15 cellular contexts compared by ENCODE assay signal in genomic region chr1:156386134-156386901, GRCh38. TPM values are rescaled to one million over a fixed set of nuclear protein-coding genes. Genes with fewer than 3 reads are reported as not detected.
"Had no signal": no experiment of that assay in that cellular context is flagged by ENCODE, and none has a peak within 500 bp of the region (broad histone marks: within the 10 kb centered on the region; RNA-seq: fewer than 3 reads in every experiment).

No MANE protein-coding gene starts in this region.

- H3K4me3 ChIP-seq: colonic mucosa, ovary had no signal

- H3K4me1 Mint-ChIP-seq: nephron had no signal

- H3K36me3 Mint-ChIP-seq: activated naive CD8-positive, alpha-beta T cell treated with anti-CD3 and anti-CD28 coated beads, Interleukin-2, amount 10 ng/mL, durations not matched to agents 7 days and 5 days; immature natural killer cell; T-cell had no signal

- H3K9me3 ChIP-seq: colonic mucosa, ovary had no signal

- FAIRE-seq: bronchial epithelial cell had no signal

- DNase-seq: T1000 had no signal

- H3K27ac Mint-ChIP-seq: activated naive CD8-positive, alpha-beta T cell treated with anti-CD3 and anti-CD28 coated beads, Interleukin-2, amount 10 ng/mL, durations not matched to agents 7 days and 5 days; immature natural killer cell; nephron; stimulated activated naive CD8-positive, alpha-beta T cell treated with anti-CD3 and anti-CD28 coated beads, Interleukin-15, Interleukin-2, amounts not matched to agents 100 ng/mL and 50 ng/mL, for 24 hours; T-cell had no signal

- H3K27ac ChIP-seq: colonic mucosa, foreskin keratinocyte, ovary had no signal

- H3K4me3 Mint-ChIP-seq: activated naive CD8-positive, alpha-beta T cell treated with anti-CD3 and anti-CD28 coated beads, Interleukin-2, amount 10 ng/mL, durations not matched to agents 7 days and 5 days; immature natural killer cell; stimulated activated naive CD8-positive, alpha-beta T cell treated with anti-CD3 and anti-CD28 coated beads, Interleukin-15, Interleukin-2, amounts not matched to agents 100 ng/mL and 50 ng/mL, for 24 hours; T-cell had no signal

- H3K27me3 ChIP-seq: ovary had no signal

- H3K9me3 Mint-ChIP-seq: activated naive CD8-positive, alpha-beta T cell treated with anti-CD3 and anti-CD28 coated beads, Interleukin-2, amount 10 ng/mL, durations not matched to agents 7 days and 5 days; immature natural killer cell; nephron; stimulated activated naive CD8-positive, alpha-beta T cell treated with anti-CD3 and anti-CD28 coated beads, Interleukin-15, Interleukin-2, amounts not matched to agents 100 ng/mL and 50 ng/mL, for 24 hours; T-cell had no signal

- H3K4me1 ChIP-seq: colonic mucosa, foreskin keratinocyte had no signal

- H3K36me3 ChIP-seq: colonic mucosa, ovary had no signal

RNA-seq across cellular contexts. Expression of gene RHBG, which starts 17.3 kb away (rescaled TPM):
- total RNA-seq: activated CD8-positive, alpha-beta memory T cell treated with anti-CD3 and anti-CD28 coated beads for 36 hours; activated naive CD8-positive, alpha-beta T cell treated with anti-CD3 and anti-CD28 coated beads, Interleukin-2, amount 10 ng/mL, durations not matched to agents 7 days and 5 days; aorta; pulmonary artery endothelial cell; sciatic nerve; urinary bladder had no signal

RNA-seq across cellular contexts. Expression of gene TSACC, which starts 48.0 kb away (rescaled TPM):
- total RNA-seq: activated naive CD8-positive, alpha-beta T cell treated with anti-CD3 and anti-CD28 coated beads, Interleukin-2, amount 10 ng/mL, durations not matched to agents 7 days and 5 days; aorta; bronchial epithelial cell; colonic mucosa; ovary; pulmonary artery endothelial cell; sciatic nerve; urinary bladder had no signal
